12 cellular contexts compared by ENCODE assay signal in genomic region chr3:122014741-122015140, GRCh38. TPM values are rescaled to one million over a fixed set of nuclear protein-coding genes. Genes with fewer than 3 reads are reported as not detected.
DNase-seq lines count a peak whose midpoint lies in the region; ATAC-seq and TF ChIP-seq lines count a peak whose summit lies in the region.
"Had no signal": no experiment of that assay in that cellular context is flagged by ENCODE, and none has a peak within 500 bp of the region (broad histone marks: within the 10 kb centered on the region; RNA-seq: fewer than 3 reads in every experiment).

No MANE protein-coding gene starts in this region.

- in situ Hi-C loops in mammary epithelial cell (cut with MboI; ENCODE audit: low sequenced_read_pairs in 2 of 2), result no loop called here

- no peak for TF ChIP-seq POLR2A in breast epithelium (IDR thresholded peaks at IDR 0.05)

- no peak overlapping the region for H3K9ac ChIP-seq in mammary epithelial cell (ENCODE audit: insufficient read depth, low read length)

- H3K36me3 Mint-ChIP-seq in stimulated activated memory B cell treated with anti-CD40 and anti-IgM and Interleukin-4, amounts not matched to agents 10 μg/mL and 1 μg/mL and 100 μg/mL, for 72 hours, result peaks cover 7% of the 10 kb centered on the region
- H3K36me3 Mint-ChIP-seq in CD4-positive, alpha-beta memory T cell, result no peaks in the 10 kb centered on the region

- ATAC-seq in GM21576 (IDR thresholded peaks at IDR 0.05; ENCODE audit: unreplicated experiment), result peak; percentile 65
- ATAC-seq in HG03342 (IDR thresholded peaks at IDR 0.05; ENCODE audit: unreplicated experiment), result peak; percentile 85
- peak; percentile 99 for ATAC-seq in stimulated activated memory B cell treated with anti-CD40 and anti-IgM and Interleukin-4, amounts not matched to agents 10 μg/mL and 1 μg/mL and 100 μg/mL, for 72 hours
- ATAC-seq: heart right ventricle had no signal

- TF ChIP-seq CTCF in mammary epithelial cell (conservative IDR thresholded peaks at IDR 0.05 in 1 of 2, IDR thresholded peaks at IDR 0.05 in 1 of 2; ENCODE audit: extremely low read depth in 1 of 2, insufficient read depth in 1 of 2, low read depth in 1 of 2, low read length in 2 of 2) (no peak), breast epithelium (IDR thresholded peaks at IDR 0.05) (no peak), right atrium auricular region (IDR thresholded peaks at IDR 0.05) (no peak)

- DNase-seq in mammary epithelial cell, result peak; percentile 53
- DNase-seq in breast epithelium (ENCODE audit: low spot score in 2 of 2), result no peak
- DNase-seq in right atrium auricular region (ENCODE audit: low spot score), result no peak
- no peak for DNase-seq in CD4-positive, alpha-beta memory T cell
- DNase-seq in NCI-H1092 (lab: John Stamatoyannopoulos, UW), result no peak
- DNase-seq: heart right ventricle had no signal

- H3K9me3 ChIP-seq in mammary epithelial cell (replicated peaks; ENCODE audit: insufficient read depth, low read length), result no peaks in the 10 kb centered on the region
- no peaks in the 10 kb centered on the region for H3K9me3 ChIP-seq in breast epithelium
- no peaks in the 10 kb centered on the region for H3K9me3 ChIP-seq in right atrium auricular region
- H3K9me3 ChIP-seq in CD4-positive, alpha-beta memory T cell (ENCODE audit: control insufficient read depth in 1 of 2, low read length in 2 of 2), result no peaks in the 10 kb centered on the region

- no TSS peak for BruUV-seq in mammary epithelial cell (replicated peaks; lab: Mats Ljungman, UMichigan)

- no peak overlapping the region for H3K4me2 ChIP-seq in mammary epithelial cell (ENCODE audit: insufficient read depth, low read depth, low read length)

- CTCF ChIA-PET in mammary epithelial cell (lab: Charles Lee; ENCODE audit: low non-redundant PET), result no interaction called here
- CTCF ChIA-PET in CD4-positive, alpha-beta memory T cell (lab: Charles Lee; ENCODE audit: partially characterized antibody), result no interaction called here

- dilution Hi-C loops in mammary epithelial cell (cut with HindIII; ENCODE audit: low sequenced_read_pairs), result no loop called here

- H3K4me3 ChIP-seq in mammary epithelial cell (replicated peaks in 1 of 3; ENCODE audit: insufficient read depth in 1 of 3, low read depth in 2 of 3, low read length in 3 of 3), result no peak overlapping the region
- no peak overlapping the region for H3K4me3 ChIP-seq in breast epithelium
- H3K4me3 ChIP-seq in right atrium auricular region, result no peak overlapping the region
- no peak overlapping the region for H3K4me3 ChIP-seq in CD4-positive, alpha-beta memory T cell (ENCODE audit: low read length in 2 of 2)
- H3K4me3 ChIP-seq: heart right ventricle had no signal

- H3K4me1 Mint-ChIP-seq in stimulated activated memory B cell treated with anti-CD40 and anti-IgM and Interleukin-4, amounts not matched to agents 10 μg/mL and 1 μg/mL and 100 μg/mL, for 72 hours, result peaks cover 56% of the 10 kb centered on the region
- H3K4me1 Mint-ChIP-seq in CD4-positive, alpha-beta memory T cell, result no peaks in the 10 kb centered on the region

- no peaks in the 10 kb centered on the region for H3K27me3 Mint-ChIP-seq in stimulated activated memory B cell treated with anti-CD40 and anti-IgM and Interleukin-4, amounts not matched to agents 10 μg/mL and 1 μg/mL and 100 μg/mL, for 72 hours
- H3K27me3 Mint-ChIP-seq in CD4-positive, alpha-beta memory T cell, result peaks cover 16 to 21% of the 10 kb centered on the region in 2 donors

- no peaks in the 10 kb centered on the region for H4K20me1 ChIP-seq in mammary epithelial cell (ENCODE audit: insufficient read depth, low read length)

- no peaks in the 10 kb centered on the region for H3K27me3 ChIP-seq in mammary epithelial cell (ENCODE audit: insufficient read depth, low read length)
- no peaks in the 10 kb centered on the region for H3K27me3 ChIP-seq in breast epithelium
- H3K27me3 ChIP-seq in right atrium auricular region, result no peaks in the 10 kb centered on the region
- no peaks in the 10 kb centered on the region for H3K27me3 ChIP-seq in CD4-positive, alpha-beta memory T cell (ENCODE audit: insufficient read depth, low read length)

- intact Hi-C loops in mammary epithelial cell (cut with micrococcal nuclease), result no loop called here
- intact Hi-C loops in breast epithelium (cut with DNase I; ENCODE audit: low total_unique reads), result loop anchor here (5.0 kb wide), 1 partner anchor 458 kb away; no protein-coding TSS in a partner anchor
- intact Hi-C loops in CD4-positive, alpha-beta memory T cell (cut with micrococcal nuclease), result no loop called here

- no peak overlapping the region for H3K4me3 Mint-ChIP-seq in stimulated activated memory B cell treated with anti-CD40 and anti-IgM and Interleukin-4, amounts not matched to agents 10 μg/mL and 1 μg/mL and 100 μg/mL, for 72 hours
- no peak overlapping the region for H3K4me3 Mint-ChIP-seq in CD4-positive, alpha-beta memory T cell

- H3K4me1 ChIP-seq in mammary epithelial cell (ENCODE audit: insufficient read depth, low read length), result peaks cover 5% of the 10 kb centered on the region
- no peaks in the 10 kb centered on the region for H3K4me1 ChIP-seq in breast epithelium
- no peaks in the 10 kb centered on the region for H3K4me1 ChIP-seq in right atrium auricular region
- no peaks in the 10 kb centered on the region for H3K4me1 ChIP-seq in CD4-positive, alpha-beta memory T cell (ENCODE audit: insufficient read depth, low read length)
- H3K4me1 ChIP-seq: heart right ventricle had no signal

- no peak overlapping the region for H3K27ac Mint-ChIP-seq in stimulated activated memory B cell treated with anti-CD40 and anti-IgM and Interleukin-4, amounts not matched to agents 10 μg/mL and 1 μg/mL and 100 μg/mL, for 72 hours
- H3K27ac Mint-ChIP-seq in CD4-positive, alpha-beta memory T cell, result no peak overlapping the region

- POLR2A ChIA-PET in CD4-positive, alpha-beta memory T cell (lab: Charles Lee; ENCODE audit: partially characterized antibody), result no interaction called here

- 83% methylated on average over 1 of the region's 1 CpG for WGBS in mammary epithelial cell (ENCODE audit: low coverage, missing lambda C conversion rate)

- peaks cover 5% of the 10 kb centered on the region for H3K9me3 Mint-ChIP-seq in stimulated activated memory B cell treated with anti-CD40 and anti-IgM and Interleukin-4, amounts not matched to agents 10 μg/mL and 1 μg/mL and 100 μg/mL, for 72 hours
- peaks cover 0 to 3% (median 0%) of the 10 kb centered on the region in 8 donors for H3K9me3 Mint-ChIP-seq in CD4-positive, alpha-beta memory T cell

- H3K36me3 ChIP-seq in mammary epithelial cell (ENCODE audit: insufficient read depth, low read length) (no peaks in the 10 kb centered on the region), breast epithelium (no peaks in the 10 kb centered on the region), right atrium auricular region (no peaks in the 10 kb centered on the region)
- H3K36me3 ChIP-seq in CD4-positive, alpha-beta memory T cell (ENCODE audit: insufficient read depth, low read length), result no peaks in the 10 kb centered on the region
- H3K36me3 ChIP-seq: heart right ventricle had no signal

- no peak overlapping the region for H2AFZ ChIP-seq in mammary epithelial cell (ENCODE audit: low read depth, low read length)

- H3K79me2 ChIP-seq in mammary epithelial cell (ENCODE audit: insufficient read depth, low read length), result no peaks in the 10 kb centered on the region

- H3K27ac ChIP-seq in mammary epithelial cell (ENCODE audit: insufficient read depth, low read depth, low read length), result no peak overlapping the region
- H3K27ac ChIP-seq in breast epithelium, result no peak overlapping the region
- H3K27ac ChIP-seq in right atrium auricular region, result no peak overlapping the region
- H3K27ac ChIP-seq in CD4-positive, alpha-beta memory T cell (ENCODE audit: low read depth, low read length), result no peak overlapping the region
- H3K27ac ChIP-seq: heart right ventricle had no signal

RNA-seq across cellular contexts. Expression of gene ILDR1, which starts 7.3 kb away (rescaled TPM):
- total RNA-seq in mammary epithelial cell (1 to 10 TPM in 1 of 2 donors, under 1 TPM in 1; 0.21 to 1.2 TPM), breast epithelium (1 to 10 TPM in 2 of 3 donors, not detected in 1; 3.3 to 5.9 TPM), right atrium auricular region (not detected)
- 0.20 TPM for polyA plus RNA-seq in mammary epithelial cell
- polyA minus RNA-seq in mammary epithelial cell, result 6.5 TPM
- total RNA-seq in CD4-positive, alpha-beta memory T cell, result not detected
- not detected for polyA plus RNA-seq in CD4-positive, alpha-beta memory T cell
- total RNA-seq: cerebellum, LHCN-M2, myocyte had no signal
- polyA plus RNA-seq: heart right ventricle had no signal

RNA-seq across cellular contexts. Expression of gene CD86, which starts 40.4 kb away (rescaled TPM):
- total RNA-seq in mammary epithelial cell (1 to 10 TPM in 1 of 2 donors, under 1 TPM in 1; 0.17 to 9.6 TPM), breast epithelium (10 to 100 TPM in 1 of 3 donors, 1 to 10 TPM in 2; 7.3 to 12.6 (median 7.5) TPM), right atrium auricular region (1 to 10 TPM; 1.9 to 5.1 TPM)
- polyA plus RNA-seq in mammary epithelial cell, result 4.2 TPM
- 4.3 TPM for polyA minus RNA-seq in mammary epithelial cell
- 1 to 10 TPM in 1 of 2 experiments, under 1 TPM in 1; 0.58 to 1.2 TPM for total RNA-seq in CD4-positive, alpha-beta memory T cell
- polyA plus RNA-seq in CD4-positive, alpha-beta memory T cell, result 1 to 10 TPM in 1 of 2 donors, under 1 TPM in 1; 0.31 to 1.8 TPM
- total RNA-seq: LHCN-M2, myocyte had no signal
